In the genomic region with DNA sequence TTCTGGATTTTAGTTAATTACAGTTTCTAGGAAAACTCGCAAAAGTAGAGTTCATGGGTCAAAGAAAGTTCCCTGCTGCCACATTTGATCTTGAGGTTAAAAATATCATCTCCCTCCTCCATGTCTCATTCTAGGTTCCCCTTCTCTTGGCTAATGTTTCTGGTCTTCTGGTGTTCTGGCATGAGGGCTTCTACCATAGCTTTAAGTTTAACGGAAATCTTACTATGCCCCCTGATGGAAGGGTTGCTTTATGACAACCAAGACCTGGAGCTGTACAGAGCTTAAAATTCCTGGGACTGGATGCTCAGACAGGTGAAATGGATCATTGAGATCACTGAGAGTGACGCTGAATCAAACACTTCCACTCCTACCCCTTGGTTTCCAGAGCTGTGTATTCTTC, we compare ENCODE assay signal across 19 cellular contexts.
A peak's percentile ranks its signal among the peaks of the same experiment; 100 is the strongest.
DNase-seq lines count a peak whose midpoint lies in the region; ATAC-seq and TF ChIP-seq lines count a peak whose summit lies in the region.
"Had no signal": no experiment of that assay in that cellular context is flagged by ENCODE, and none has a peak within 500 bp of the region (broad histone marks: within the 10 kb centered on the region; RNA-seq: fewer than 3 reads in every experiment).

No MANE protein-coding gene starts in this region.

- no peak overlapping the region for H3K27ac ChIP-seq in Karpas-422 (ENCODE audit: low read length)
- no peak overlapping the region for H3K27ac ChIP-seq in SU-DHL-6 (ENCODE audit: low read depth, low read length)
- H3K27ac ChIP-seq: Peyer's patch, prostate gland, stomach had no signal

- H3F3A ChIP-seq in SU-DHL-6 (ENCODE audit: insufficient read depth): no peaks in the 10 kb centered on the region

- H3K9me3 ChIP-seq in BE2C (no peaks in the 10 kb centered on the region), Karpas-422 (ENCODE audit: low read length) (peaks cover 14% of the 10 kb centered on the region), SU-DHL-6 (ENCODE audit: insufficient read depth, low read length) (no peaks in the 10 kb centered on the region)
- H3K9me3 ChIP-seq: Peyer's patch, prostate gland, stomach had no signal

- H4K20me1 ChIP-seq in Karpas-422 (ENCODE audit: insufficient read depth, low read depth, low read length) (no peaks in the 10 kb centered on the region), SU-DHL-6 (ENCODE audit: low read depth, low read length) (no peaks in the 10 kb centered on the region)

- H3K4me3 ChIP-seq in BE2C (ENCODE audit: low read depth, low read length): no peak overlapping the region
- H3K4me3 ChIP-seq in GM12865 (ENCODE audit: low read depth, low read length): no peak overlapping the region
- H3K4me3 ChIP-seq in Karpas-422 (ENCODE audit: low read length): no peak overlapping the region
- H3K4me3 ChIP-seq in SU-DHL-6 (ENCODE audit: insufficient read depth, low read length, poor library complexity, severe bottlenecking): no peak overlapping the region
- H3K4me3 ChIP-seq: Peyer's patch, prostate gland, stomach had no signal

- H3K79me2 ChIP-seq in Karpas-422 (ENCODE audit: low read length) (no peaks in the 10 kb centered on the region), SU-DHL-6 (ENCODE audit: insufficient read depth, low read length) (no peaks in the 10 kb centered on the region)

- H3K27me3 ChIP-seq in BE2C: no peaks in the 10 kb centered on the region
- H3K27me3 ChIP-seq in Karpas-422 (ENCODE audit: low read length): no peaks in the 10 kb centered on the region
- H3K27me3 ChIP-seq in SU-DHL-6 (ENCODE audit: low read length): no peaks in the 10 kb centered on the region
- H3K27me3 ChIP-seq: Peyer's patch, stomach had no signal

- no peaks in the 10 kb centered on the region for H3K9me2 ChIP-seq in Karpas-422 (replicated peaks; ENCODE audit: insufficient read depth, low read length)
- H3K9me2 ChIP-seq in SU-DHL-6 (replicated peaks; ENCODE audit: insufficient read depth, low read length): no peaks in the 10 kb centered on the region

- no peak overlapping the region for H3K4me2 ChIP-seq in Karpas-422 (ENCODE audit: low read depth, low read length, poor library complexity, severe bottlenecking)
- H3K4me2 ChIP-seq in SU-DHL-6 (ENCODE audit: low read depth, low read length, poor library complexity, severe bottlenecking): no peak overlapping the region

- ATAC-seq in HG02759 (IDR thresholded peaks at IDR 0.05; ENCODE audit: unreplicated experiment) (no peak), GM21447 (IDR thresholded peaks at IDR 0.05; ENCODE audit: unreplicated experiment) (no peak)
- ATAC-seq: activated naive CD8-positive, alpha-beta T cell treated with anti-CD3 and anti-CD28 coated beads, Interleukin-2, amount 50 U/mL, for 24 hours; SK-N-SH treated with all-trans-retinoic acid at 6 μM for 48 hours had no signal

- H3K4me1 ChIP-seq in BE2C (no peaks in the 10 kb centered on the region), Karpas-422 (ENCODE audit: low read length) (no peaks in the 10 kb centered on the region)
- H3K4me1 ChIP-seq: Peyer's patch, prostate gland, stomach had no signal

- H3K9ac ChIP-seq in Karpas-422 (ENCODE audit: low read length): no peak overlapping the region
- H3K9ac ChIP-seq in SU-DHL-6 (ENCODE audit: low read length): no peak overlapping the region

- H2AFZ ChIP-seq in Karpas-422 (ENCODE audit: low read length) (no peak overlapping the region), SU-DHL-6 (ENCODE audit: low read depth, low read length, severe bottlenecking) (peak overlapping the region; percentile 35)

- TF ChIP-seq CTCF in BE2C (IDR thresholded peaks at IDR 0.05; ENCODE audit: low read depth, low read length): peak; percentile 54
- no peak for TF ChIP-seq CTCF in GM12865 (IDR thresholded peaks at IDR 0.05; ENCODE audit: insufficient read depth, low read depth, low read length, missing control alignments)
- peak; percentile 25 for TF ChIP-seq CTCF in SU-DHL-6 (IDR thresholded peaks at IDR 0.05; ENCODE audit: insufficient read depth, low read length, poor library complexity, severe bottlenecking)

- DNase-seq in BE2C (peak; percentile 15), GM12865 (ENCODE audit: low read depth) (peak; percentile 3), Karpas-422 (peak; percentile 43), T-helper 9 cell (no peak), CD1c-positive myeloid dendritic cell (ENCODE audit: extremely low spot score) (no peak)
- DNase-seq: activated CD4-positive, alpha-beta T cell treated with anti-CD3 and anti-CD28 coated beads for 48 hours; activated naive CD8-positive, alpha-beta T cell treated with anti-CD3 and anti-CD28 coated beads, Interleukin-2, amount 50 U/mL, for 24 hours; Calu3; NCI-H1436 treated with DMSO at 0.1 percent for 48 hours; Peyer's patch; small intestine; stimulated activated CD4-positive, alpha-beta T cell treated with anti-CD3 and anti-CD28 coated beads, Interleukin-4, amount 100 ng/mL, for 1 hour; stomach; trophoblast cell had no signal

- H3K36me3 ChIP-seq in BE2C: no peaks in the 10 kb centered on the region
- H3K36me3 ChIP-seq in Karpas-422 (ENCODE audit: insufficient read depth, low read length): no peaks in the 10 kb centered on the region
- H3K36me3 ChIP-seq in SU-DHL-6 (ENCODE audit: low read length): no peaks in the 10 kb centered on the region
- H3K36me3 ChIP-seq: Peyer's patch, prostate gland, stomach had no signal

Comparison
In these comparisons a context has a peak if more than half of its experiments do, and no peak if none do; other contexts are left out.
1. DNase-seq: peak in BE2C (single experiment), GM12865 (single experiment) and Karpas-422 (single experiment); none in T-helper 9 cell (single experiment) and CD1c-positive myeloid dendritic cell (single experiment).